Comparison of ENCODE assay signal across 35 cellular contexts in genomic region chr4:140812916-140813315, GRCh38.
"Had no signal": no experiment of that assay in that cellular context is flagged by ENCODE, and none has a peak within 500 bp of the region (broad histone marks: within the 10 kb centered on the region; RNA-seq: fewer than 3 reads in every experiment).

No MANE protein-coding gene starts in this region.

- DNase-seq: Karpas-422, Kasumi-1, KG1, MG63, MM.1S, MV-4-11, NCI-H1048, NCI-H1092, NCI-H1092 treated with DMSO at 0.1 percent for 48 hours, NCI-H1105, NCI-H1105 treated with DMSO at 0.1 percent for 48 hours, NCI-H1417 treated with DMSO at 0.1 percent for 48 hours, NCI-H1436, NCI-H1436 treated with DMSO at 0.1 percent for 48 hours, NCI-H146, NCI-H1694, NCI-H1694 treated with DMSO at 0.1 percent for 48 hours, NCI-H187, NCI-H187 treated with DMSO at 0.1 percent for 48 hours, NCI-H1930, NCI-H2029, NCI-H2029 treated with DMSO at 0.1 percent for 48 hours, NCI-H2081, NCI-H2081 treated with DMSO at 0.1 percent for 48 hours, NCI-H2107, NCI-H2171, NCI-H2171 treated with DMSO at 0.1 percent for 48 hours, NCI-H2227 treated with DMSO at 0.1 percent for 48 hours, NCI-H226, NCI-H345, NCI-H446, NCI-H446 treated with DMSO at 0.1 percent for 48 hours, NCI-H510A, NCI-H510A treated with DMSO at 0.1 percent for 48 hours had no signal

- H3K27ac ChIP-seq: KMS-11 had no signal

- H3K9me3 ChIP-seq: MG63 had no signal

- H3K36me3 ChIP-seq: MG63 had no signal

- H3K4me3 ChIP-seq: MG63 had no signal

- H3K27me3 ChIP-seq: MG63 had no signal
